Comparison of ENCODE assay signal across 27 cellular contexts in genomic region chr5:59081693-59082092, GRCh38.
"Had no signal": no experiment of that assay in that cellular context is flagged by ENCODE, and none has a peak within 500 bp of the region (broad histone marks: within the 10 kb centered on the region; RNA-seq: fewer than 3 reads in every experiment).

No MANE protein-coding gene starts in this region.

- ATAC-seq: heart right ventricle; left ventricle myocardium superior; lower lobe of right lung; mucosa of descending colon; natural killer cell treated with Interleukin-12 subunit alpha and Interleukin-12 subunit beta and Interleukin-15 and Interleukin-18, amount 100 ng/mL, for 72 hours; pancreas; sciatic nerve; stimulated activated naive CD8-positive, alpha-beta T cell treated with anti-CD3 and anti-CD28 coated beads, Interleukin-15, amount 100 ng/mL, for 72 hours had no signal

- DNase-seq: colonic mucosa; effector CD8-positive, alpha-beta T cell; endodermal cell; foreskin melanocyte; glutamatergic neuron; heart right ventricle; hippocampal formation; immature natural killer cell; left ventricle myocardium superior; lower lobe of right lung; mucosa of descending colon; naive B cell; pancreas; stimulated activated CD4-positive, alpha-beta T cell treated with anti-CD3 and anti-CD28 coated beads, Interleukin-12 subunit alpha, Interleukin-12 subunit beta, amount 100 ng/mL, for 4 hours; stimulated activated CD4-positive, alpha-beta T cell treated with anti-CD3 and anti-CD28 coated beads, Interleukin-1b, Interleukin-23, amount 100 ng/mL, for 48 hours; stimulated activated CD4-positive, alpha-beta T cell treated with anti-CD3 and anti-CD28 coated beads, Interleukin-4, amount 100 ng/mL, for 1 hour; stimulated activated CD8-positive, alpha-beta memory T cell treated with anti-CD3 and anti-CD28 coated beads, Interleukin-4, amount 100 ng/mL, for 48 hours; stimulated activated naive CD4-positive, alpha-beta T cell; stimulated activated naive CD8-positive, alpha-beta T cell treated with anti-CD3 and anti-CD28 coated beads, Interleukin-15, amount 100 ng/mL, for 72 hours; thyroid gland; trophoblast cell had no signal

- H3K4me1 ChIP-seq: colonic mucosa, pancreas, thyroid gland had no signal

- H3K27ac ChIP-seq: colonic mucosa, epithelial cell of prostate, esophagus muscularis mucosa, heart right ventricle, lower lobe of right lung, neutrophil, pancreas, thyroid gland had no signal

- H3K9me3 ChIP-seq: colonic mucosa, esophagus muscularis mucosa, heart right ventricle, lower lobe of right lung, mucosa of descending colon, neutrophil, pancreas, thyroid gland had no signal

- H3K4me3 ChIP-seq: colonic mucosa, esophagus muscularis mucosa, heart right ventricle, lower lobe of right lung, mucosa of descending colon, pancreas, smooth muscle cell, thyroid gland had no signal

- H3K36me3 ChIP-seq: colonic mucosa, esophagus muscularis mucosa, heart right ventricle, lower lobe of right lung, neutrophil, pancreas, thyroid gland had no signal
